8 cellular contexts compared by ENCODE assay signal in the genomic region with DNA sequence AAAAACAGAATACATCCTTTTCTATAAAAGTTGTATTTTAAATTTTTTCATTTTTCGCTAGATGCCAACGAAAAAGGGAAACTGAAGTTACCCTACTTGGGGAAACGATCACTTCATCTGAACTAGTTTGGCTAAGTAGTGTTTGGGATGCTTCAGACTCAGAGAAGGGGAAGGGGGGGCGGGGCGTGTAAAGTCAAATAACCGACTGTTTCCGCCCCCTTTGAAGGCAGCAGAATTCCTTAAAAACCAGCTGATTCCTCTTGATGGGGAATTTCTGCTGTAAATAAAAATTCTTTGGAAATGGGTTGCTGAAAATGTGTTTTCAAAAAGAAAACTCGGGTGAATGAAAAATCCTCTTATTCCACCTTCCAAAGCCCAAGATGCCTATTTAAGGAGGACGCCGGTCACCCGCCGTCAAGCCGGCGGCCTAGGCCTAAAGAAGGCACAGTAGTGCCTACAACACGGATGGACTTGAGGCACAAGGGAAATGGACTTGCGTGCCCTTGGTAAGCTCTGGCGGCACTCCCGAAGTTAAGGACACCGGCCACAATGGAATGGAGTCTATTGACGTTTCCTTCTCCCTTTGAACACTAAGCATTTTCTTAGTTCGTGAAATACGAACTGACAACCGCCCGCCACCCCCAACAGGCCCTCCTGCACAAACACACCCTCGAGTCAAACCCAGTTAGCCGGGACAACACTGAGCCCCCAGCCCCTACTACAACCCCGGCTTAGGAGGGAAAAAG. TPM values are rescaled to one million over a fixed set of nuclear protein-coding genes. Genes with fewer than 3 reads are reported as not detected.
DNase-seq lines count a peak whose midpoint lies in the region; ATAC-seq and TF ChIP-seq lines count a peak whose summit lies in the region.

No MANE protein-coding gene starts in this region.

- H3K9me3 Mint-ChIP-seq in GM23338 (peaks cover 4% of the 10 kb centered on the region; the same call in 1 of the 3 replicates), naive B cell (no peaks in the 10 kb centered on the region)
- no peaks in the 10 kb centered on the region for H3K9me3 Mint-ChIP-seq in activated T-helper 1 cell treated with anti-CD3 and anti-CD28 coated beads, Interleukin-12 subunit alpha, Interleukin-12 subunit beta, Interleukin-2, Interleukin-4 antibody, amounts not matched to agents 30 ng/mL and 10 ng/mL and 1 ng/mL, durations not matched to agents 14 hours and 24 hours and 36 hours

- H3K4me2 ChIP-seq in GM23338: peak overlapping the region; percentile 81

- no peaks in the 10 kb centered on the region; the same call in 1 of the 2 replicates for H3K4me1 ChIP-seq in BE2C
- peaks cover 33% of the 10 kb centered on the region for H3K4me1 ChIP-seq in GM23338 (ENCODE audit: insufficient read depth)
- H3K4me1 ChIP-seq in urinary bladder (ENCODE audit: insufficient read depth): no peaks in the 10 kb centered on the region

- H3K9me3 ChIP-seq in BE2C: no peaks in the 10 kb centered on the region

- 2% methylated on average over 27 of the region's 27 CpGs for WGBS in urinary bladder

- H2AFZ ChIP-seq in GM23338: 0 out of 2 replicates have a peak overlapping the region, but pooled peaks have one; percentile 57

- peaks cover 11% of the 10 kb centered on the region; the same call in 1 of the 2 replicates for H3F3A ChIP-seq in GM23338 (replicated peaks; ENCODE audit: low read depth)

- TF ChIP-seq CTCF in BE2C (IDR thresholded peaks at IDR 0.05; ENCODE audit: low read depth, low read length): no peak
- TF ChIP-seq CTCF in GM23338 (conservative IDR thresholded peaks at IDR 0.05; ENCODE audit: low read depth in 2 of 2): no peak
- TF ChIP-seq CTCF in fibroblast of pulmonary artery (IDR thresholded peaks at IDR 0.05; ENCODE audit: low read length, missing control alignments): no peak

- peak overlapping the region; percentile 93 for H3K4me3 Mint-ChIP-seq in GM23338
- H3K4me3 Mint-ChIP-seq in activated T-helper 1 cell treated with anti-CD3 and anti-CD28 coated beads, Interleukin-12 subunit alpha, Interleukin-12 subunit beta, Interleukin-2, Interleukin-4 antibody, amounts not matched to agents 30 ng/mL and 10 ng/mL and 1 ng/mL, durations not matched to agents 14 hours and 24 hours and 36 hours: peak overlapping the region; percentile 95
- peak overlapping the region; percentile 85 to 98 (median 93) for H3K4me3 Mint-ChIP-seq in naive B cell

- H3K27me3 Mint-ChIP-seq in GM23338 (ENCODE audit: insufficient read depth, low read depth, poor library complexity): peaks cover 16% of the 10 kb centered on the region
- H3K27me3 Mint-ChIP-seq in activated T-helper 1 cell treated with anti-CD3 and anti-CD28 coated beads, Interleukin-12 subunit alpha, Interleukin-12 subunit beta, Interleukin-2, Interleukin-4 antibody, amounts not matched to agents 30 ng/mL and 10 ng/mL and 1 ng/mL, durations not matched to agents 14 hours and 24 hours and 36 hours (ENCODE audit: insufficient read depth): no peaks in the 10 kb centered on the region
- H3K27me3 Mint-ChIP-seq in naive B cell: no peaks in the 10 kb centered on the region

- H3K27ac Mint-ChIP-seq in GM23338 (peak overlapping the region; percentile 86), naive B cell (peak overlapping the region; percentile 92 to 97 (median 94))
- H3K27ac Mint-ChIP-seq in activated T-helper 1 cell treated with anti-CD3 and anti-CD28 coated beads, Interleukin-12 subunit alpha, Interleukin-12 subunit beta, Interleukin-2, Interleukin-4 antibody, amounts not matched to agents 30 ng/mL and 10 ng/mL and 1 ng/mL, durations not matched to agents 14 hours and 24 hours and 36 hours: peak overlapping the region; percentile 86

- H3K4me3 ChIP-seq in BE2C (ENCODE audit: low read depth, low read length): peak overlapping the region; percentile 92
- peak overlapping the region; percentile 84 for H3K4me3 ChIP-seq in GM23338
- H3K4me3 ChIP-seq in fibroblast of pulmonary artery (replicated peaks; ENCODE audit: low read depth, low read length): peak overlapping the region; percentile 88
- H3K4me3 ChIP-seq in urinary bladder (ENCODE audit: low read depth, low read length): peak overlapping the region; percentile 100

- peak; percentile 12 for ATAC-seq in GM23338
- no peak for ATAC-seq in naive B cell (ENCODE audit: low read depth in 2 of 2)
- no peak for ATAC-seq in HG03159 (IDR thresholded peaks at IDR 0.05; ENCODE audit: unreplicated experiment)

- peaks cover 19% of the 10 kb centered on the region for H4K20me1 ChIP-seq in GM23338 (replicated peaks; ENCODE audit: insufficient read depth)

- H3K36me3 Mint-ChIP-seq in GM23338 (ENCODE audit: low read depth): peaks cover 9% of the 10 kb centered on the region; the same call in 2 of the 3 replicates
- peaks cover 4% of the 10 kb centered on the region for H3K36me3 Mint-ChIP-seq in activated T-helper 1 cell treated with anti-CD3 and anti-CD28 coated beads, Interleukin-12 subunit alpha, Interleukin-12 subunit beta, Interleukin-2, Interleukin-4 antibody, amounts not matched to agents 30 ng/mL and 10 ng/mL and 1 ng/mL, durations not matched to agents 14 hours and 24 hours and 36 hours (ENCODE audit: low read depth)
- H3K36me3 Mint-ChIP-seq in naive B cell: no peaks in the 10 kb centered on the region

- peak overlapping the region; percentile 51 for H3K27ac ChIP-seq in GM23338 (ENCODE audit: low read depth)
- H3K27ac ChIP-seq in urinary bladder (ENCODE audit: low read depth): peak overlapping the region; percentile 89

- peaks cover 31% of the 10 kb centered on the region for H3K4me1 Mint-ChIP-seq in GM23338
- H3K4me1 Mint-ChIP-seq in activated T-helper 1 cell treated with anti-CD3 and anti-CD28 coated beads, Interleukin-12 subunit alpha, Interleukin-12 subunit beta, Interleukin-2, Interleukin-4 antibody, amounts not matched to agents 30 ng/mL and 10 ng/mL and 1 ng/mL, durations not matched to agents 14 hours and 24 hours and 36 hours (ENCODE audit: low read depth): peaks cover 38% of the 10 kb centered on the region
- peaks cover 24 to 44% (median 40%) of the 10 kb centered on the region in 3 donors for H3K4me1 Mint-ChIP-seq in naive B cell

- H3K36me3 ChIP-seq in BE2C (peaks cover 5% of the 10 kb centered on the region; the same call in 1 of the 2 replicates), GM23338 (ENCODE audit: insufficient read depth) (no peaks in the 10 kb centered on the region), urinary bladder (ENCODE audit: insufficient read depth) (no peaks in the 10 kb centered on the region)

- no peaks in the 10 kb centered on the region for H3K9me2 ChIP-seq in GM23338 (ENCODE audit: insufficient read depth)

- H3K27me3 ChIP-seq in BE2C (no peaks in the 10 kb centered on the region), GM23338 (ENCODE audit: insufficient read depth) (no peaks in the 10 kb centered on the region)

- intact Hi-C loops in activated T-helper 1 cell treated with anti-CD3 and anti-CD28 coated beads, Interleukin-12 subunit alpha, Interleukin-12 subunit beta, Interleukin-2, Interleukin-4 antibody, amounts not matched to agents 30 ng/mL and 10 ng/mL and 1 ng/mL, durations not matched to agents 14 hours and 24 hours and 36 hours (cut with micrococcal nuclease): loop anchor here (1.0 to 5.0 kb wide), 5 partner anchors 65 to 530 kb away; partner anchors contain the start of genes BRAP, PHETA1 and TRAFD1

- DNase-seq in BE2C (peak; percentile 73), GM23338 (ENCODE audit: low spot score) (peak; percentile 78), NCI-H82 (lab: John Stamatoyannopoulos, UW) (peak; percentile 71), fibroblast of pulmonary artery (ENCODE audit: low read depth) (peak; percentile 68), naive B cell (peak; percentile 3)
- no peak for DNase-seq in activated T-helper 1 cell treated with anti-CD3 and anti-CD28 coated beads, Interleukin-12 subunit alpha, Interleukin-12 subunit beta, Interleukin-2, Interleukin-4 antibody, amounts not matched to agents 30 ng/mL and 10 ng/mL and 1 ng/mL, durations not matched to agents 14 hours and 24 hours and 36 hours (ENCODE audit: low spot score)

- H3K79me2 ChIP-seq in GM23338 (replicated peaks; ENCODE audit: insufficient read depth): peaks cover 69% of the 10 kb centered on the region

TF ChIP-seq in GM23338, 12 proteins besides CTCF, POLR2A, EP300 and RAD21:
- no peak for TF ChIP-seq ZNF331 (CRISPR knock-in tag; IDR thresholded peaks at IDR 0.05; ENCODE audit: low read depth)
- TF ChIP-seq EZH2phosphoT487 (IDR thresholded peaks at IDR 0.05; ENCODE audit: unreplicated experiment): no peak
- TF ChIP-seq JUNB (IDR thresholded peaks at IDR 0.05; ENCODE audit: unreplicated experiment): no peak
- no peak for TF ChIP-seq EZH2 (IDR thresholded peaks at IDR 0.05; ENCODE audit: low read depth, unreplicated experiment)
- TF ChIP-seq NANOG (IDR thresholded peaks at IDR 0.05; ENCODE audit: borderline replicate concordance): no peak

RNA-seq across cellular contexts. Expression of gene ATXN2, which starts 2.0 kb away (rescaled TPM):
- polyA plus RNA-seq in BE2C (2012; ENCODE audit: insufficient read depth, insufficient read length, low read depth): 88.6 TPM
- total RNA-seq in GM23338 (2014; rRNA removed; shearing (Covaris generic)): 44.8 and 52.9 TPM in 2 replicates
- polyA plus RNA-seq in GM23338 (2016; fragmentation: Nextera tagmentation; extraction: Ambion mirVana) (59.5 and 61.0 TPM in 2 replicates), naive B cell (ENCODE audit: low read depth in 6 of 6) (10 to 100 TPM; 12.0 to 38.0 (median 20.3) TPM), urinary bladder (29.9 TPM)
- total RNA-seq in activated T-helper 1 cell treated with anti-CD3 and anti-CD28 coated beads, Interleukin-12 subunit alpha, Interleukin-12 subunit beta, Interleukin-2, Interleukin-4 antibody, amounts not matched to agents 30 ng/mL and 10 ng/mL and 1 ng/mL, durations not matched to agents 14 hours and 24 hours and 36 hours: 54.4 and 56.5 TPM in 2 replicates
- total RNA-seq in urinary bladder: 75.9 TPM
